Comparison of ENCODE assay signal across 20 cellular contexts in the genomic region with DNA sequence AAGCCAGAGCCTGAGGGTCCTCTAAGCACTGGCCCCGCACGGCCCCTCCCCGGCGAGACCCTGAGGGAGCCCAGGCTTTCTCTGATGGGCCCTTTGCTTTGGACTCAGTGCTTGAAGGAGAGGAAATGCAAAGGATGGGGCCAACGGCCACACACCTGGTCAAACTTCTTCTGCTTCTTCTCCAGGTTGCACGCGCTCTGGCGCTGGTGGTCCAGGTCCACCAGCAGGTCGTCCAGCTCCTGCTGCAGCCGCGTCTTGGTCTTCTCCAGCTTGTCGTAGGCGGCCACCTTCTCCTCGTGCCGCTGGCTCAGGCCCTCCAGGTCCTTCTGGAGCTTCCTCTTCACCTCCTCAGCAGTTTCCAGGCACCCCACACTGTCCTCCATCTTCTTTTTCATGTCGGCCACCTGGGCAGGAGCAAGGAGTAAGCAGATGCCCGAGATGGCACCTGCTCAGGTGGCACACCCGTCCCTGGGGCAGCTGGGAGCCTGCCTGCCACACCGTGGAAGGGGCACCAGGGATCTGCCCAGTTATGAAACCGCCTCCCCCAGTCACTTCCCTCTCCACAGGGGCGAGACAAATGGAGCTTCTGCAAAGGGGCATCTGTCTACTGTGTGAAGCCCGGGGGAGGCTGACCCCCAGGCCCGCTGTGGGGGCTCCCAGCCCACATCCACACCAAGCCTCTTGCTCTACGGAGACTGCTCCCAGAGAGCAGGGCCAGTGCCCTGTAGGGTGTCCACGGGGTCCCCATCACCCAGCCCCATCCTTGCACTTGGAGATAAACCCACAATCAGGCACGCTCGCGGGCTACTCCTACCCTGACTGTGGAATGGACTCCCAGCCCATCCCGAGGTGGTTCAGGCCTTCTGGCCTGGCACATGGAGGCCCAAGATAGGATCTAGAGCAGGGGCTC. TPM values are rescaled to one million over a fixed set of nuclear protein-coding genes. Genes with fewer than 3 reads are reported as not detected.
DNase-seq lines count a peak whose midpoint lies in the region; ATAC-seq, FAIRE-seq and TF ChIP-seq lines count a peak whose summit lies in the region.
"Had no signal": no experiment of that assay in that cellular context is flagged by ENCODE, and none has a peak within 500 bp of the region (broad histone marks: within the 10 kb centered on the region; RNA-seq: fewer than 3 reads in every experiment).

No MANE protein-coding gene starts in this region.

- CTCF ChIA-PET in CD8-positive, alpha-beta T cell (lab: Charles Lee): interaction anchor here (1.5 to 11.2 kb wide), 6 partner anchors 10 to 195 kb away, joined by 3 to 227 read pairs (median 9); no protein-coding TSS in a partner anchor
- CTCF ChIA-PET in naive thymus-derived CD4-positive, alpha-beta T cell (lab: Charles Lee): interaction anchor here (1.4 to 2.2 kb wide), 2 partner anchors 10 to 14 kb away, joined by 4 to 6 read pairs; no protein-coding TSS in a partner anchor

- DNase-seq in CD8-positive, alpha-beta T cell: no peak
- DNase-seq in chondrocyte (ENCODE audit: low spot score): peak; percentile 85
- peak in 1 of 9 donors; percentile 8 for DNase-seq in naive thymus-derived CD4-positive, alpha-beta T cell
- no peak for DNase-seq in DMS114 treated with DMSO at 0.1 percent for 48 hours (lab: John Stamatoyannopoulos, UW; ENCODE audit: unreplicated experiment)
- no peak for DNase-seq in foreskin fibroblast
- no peak for DNase-seq in HTR-8/SVneo (ENCODE audit: insufficient read length, low spot score)
- no peak for DNase-seq in HuH-7.5 (ENCODE audit: low spot score)
- DNase-seq: activated CD4-positive, alpha-beta T cell treated with anti-CD3 and anti-CD28 coated beads, Interleukin-2, amount 50 U/mL, for 1 hour; activated gamma-delta T cell; DMS79 treated with DMSO at 0.1 percent for 48 hours; effector memory CD4-positive, alpha-beta T cell; foreskin melanocyte; HCEC 1CT; NCI-H1930; NCI-H526 treated with DMSO at 0.1 percent for 48 hours; RPMI8226; transverse colon had no signal

- peaks cover 39% of the 10 kb centered on the region for H3K4me1 Mint-ChIP-seq in CD8-positive, alpha-beta T cell (ENCODE audit: low read depth)
- H3K4me1 Mint-ChIP-seq in IgD-negative memory B cell: peaks cover 0 to 6% (median 0%) of the 10 kb centered on the region in 3 donors
- peaks cover 4% of the 10 kb centered on the region for H3K4me1 Mint-ChIP-seq in chondrocyte (ENCODE audit: low read depth)
- H3K4me1 Mint-ChIP-seq in naive thymus-derived CD4-positive, alpha-beta T cell: peaks cover 31 to 49% (median 38%) of the 10 kb centered on the region in 7 donors

- H3K36me3 ChIP-seq in CD8-positive, alpha-beta T cell (ENCODE audit: insufficient read depth, low read length): peaks cover 77% of the 10 kb centered on the region
- H3K36me3 ChIP-seq in naive thymus-derived CD4-positive, alpha-beta T cell (ENCODE audit: control insufficient read depth in 2 of 3, insufficient read depth in 3 of 3, low read length in 3 of 3): peaks cover 56 to 85% (median 69%) of the 10 kb centered on the region in 3 experiments

- no peaks in the 10 kb centered on the region for H3K9me3 ChIP-seq in CD8-positive, alpha-beta T cell (ENCODE audit: low read length)
- peaks cover 0 to 7% (median 0%) of the 10 kb centered on the region in 3 experiments for H3K9me3 ChIP-seq in naive thymus-derived CD4-positive, alpha-beta T cell (ENCODE audit: control insufficient read depth in 2 of 3, low read length in 3 of 3)
- H3K9me3 ChIP-seq: transverse colon had no signal

- peaks cover 92% of the 10 kb centered on the region for H3K36me3 Mint-ChIP-seq in CD8-positive, alpha-beta T cell
- H3K36me3 Mint-ChIP-seq in IgD-negative memory B cell (peaks cover 10% of the 10 kb centered on the region), chondrocyte (ENCODE audit: low read depth) (peaks cover 55% of the 10 kb centered on the region)
- H3K36me3 Mint-ChIP-seq in naive thymus-derived CD4-positive, alpha-beta T cell: peaks cover 30 to 77% (median 58%) of the 10 kb centered on the region in 5 donors

- peak overlapping the region; percentile 81 for H3K27ac Mint-ChIP-seq in CD8-positive, alpha-beta T cell
- H3K27ac Mint-ChIP-seq in IgD-negative memory B cell (peak overlapping the region; percentile 59 to 96 (median 86)), chondrocyte (ENCODE audit: unreplicated experiment) (peak overlapping the region; percentile 70)
- H3K27ac Mint-ChIP-seq in naive thymus-derived CD4-positive, alpha-beta T cell: peak overlapping the region; percentile 51 to 91 (median 76)

- peak overlapping the region; percentile 26 for H3K4me3 Mint-ChIP-seq in CD8-positive, alpha-beta T cell
- H3K4me3 Mint-ChIP-seq in IgD-negative memory B cell (peak overlapping the region in 1 of 4 donors; percentile 63), chondrocyte (ENCODE audit: unreplicated experiment) (no peak overlapping the region)
- H3K4me3 Mint-ChIP-seq in naive thymus-derived CD4-positive, alpha-beta T cell: peak overlapping the region in 9 of 10 donors; percentile 4 to 70 (median 45)

- intact Hi-C loops in CD8-positive, alpha-beta T cell (cut with DNase I, micrococcal nuclease): no loop called here
- intact Hi-C loops in naive thymus-derived CD4-positive, alpha-beta T cell (cut with micrococcal nuclease): no loop called here

- no peaks in the 10 kb centered on the region for H3K27me3 ChIP-seq in CD8-positive, alpha-beta T cell (ENCODE audit: insufficient read depth, low read length)
- H3K27me3 ChIP-seq in naive thymus-derived CD4-positive, alpha-beta T cell (ENCODE audit: control insufficient read depth in 2 of 2, insufficient read depth in 2 of 2, low read length in 2 of 2): no peaks in the 10 kb centered on the region
- H3K27me3 ChIP-seq: BLaER1, transverse colon had no signal

- ATAC-seq in CD8-positive, alpha-beta T cell: no peak
- no peak for ATAC-seq in naive thymus-derived CD4-positive, alpha-beta T cell

- H3K27me3 Mint-ChIP-seq in CD8-positive, alpha-beta T cell (ENCODE audit: low read depth): no peaks in the 10 kb centered on the region
- no peaks in the 10 kb centered on the region for H3K27me3 Mint-ChIP-seq in IgD-negative memory B cell
- H3K27me3 Mint-ChIP-seq in chondrocyte (ENCODE audit: low read depth): no peaks in the 10 kb centered on the region
- H3K27me3 Mint-ChIP-seq in naive thymus-derived CD4-positive, alpha-beta T cell: no peaks in the 10 kb centered on the region

- H3K9me3 Mint-ChIP-seq in CD8-positive, alpha-beta T cell: no peaks in the 10 kb centered on the region
- H3K9me3 Mint-ChIP-seq in IgD-negative memory B cell (no peaks in the 10 kb centered on the region), chondrocyte (ENCODE audit: low read depth) (no peaks in the 10 kb centered on the region)
- peaks cover 0 to 28% (median 3%) of the 10 kb centered on the region in 11 donors for H3K9me3 Mint-ChIP-seq in naive thymus-derived CD4-positive, alpha-beta T cell

- peaks cover 38% of the 10 kb centered on the region for H3K4me1 ChIP-seq in CD8-positive, alpha-beta T cell (ENCODE audit: insufficient read depth, low read length)
- peaks cover 24 to 27% of the 10 kb centered on the region in 2 donors for H3K4me1 ChIP-seq in naive thymus-derived CD4-positive, alpha-beta T cell (ENCODE audit: control insufficient read depth in 2 of 2, insufficient read depth in 2 of 2, low read length in 2 of 2)
- H3K4me1 ChIP-seq: transverse colon had no signal

- H3K4me3 ChIP-seq in CD8-positive, alpha-beta T cell (ENCODE audit: low read depth, low read length): no peak overlapping the region
- no peak overlapping the region for H3K4me3 ChIP-seq in naive thymus-derived CD4-positive, alpha-beta T cell (ENCODE audit: low read length)
- H3K4me3 ChIP-seq in foreskin fibroblast (ENCODE audit: low read depth in 1 of 2, low read length in 2 of 2): no peak overlapping the region
- H3K4me3 ChIP-seq: BLaER1, transverse colon had no signal

- POLR2A ChIA-PET in CD8-positive, alpha-beta T cell (lab: Charles Lee): no interaction called here
- POLR2A ChIA-PET in naive thymus-derived CD4-positive, alpha-beta T cell (lab: Charles Lee): interaction anchor here (0.9 to 2.1 kb wide), 4 partner anchors 11 to 215 kb away, joined by 3 to 5 read pairs (median 4); a partner anchor contains a TSS

- H3K27ac ChIP-seq in CD8-positive, alpha-beta T cell (ENCODE audit: low read depth, low read length): no peak overlapping the region
- peak overlapping the region; percentile 14 for H3K27ac ChIP-seq in naive thymus-derived CD4-positive, alpha-beta T cell (ENCODE audit: low read depth, low read length)
- H3K27ac ChIP-seq: BLaER1, HL-60 had no signal

- no peak for FAIRE-seq in HTR-8/SVneo (lab: Jason Lieb, UNC)

- no peak for TF ChIP-seq CTCF in CD8-positive, alpha-beta T cell (IDR thresholded peaks at IDR 0.05)
- TF ChIP-seq CTCF in chondrocyte (IDR thresholded peaks at IDR 0.05): no peak
- TF ChIP-seq CTCF in foreskin fibroblast (IDR thresholded peaks at IDR 0.05; ENCODE audit: low read depth, low read length): no peak

RNA-seq across cellular contexts. Expression of a gene that starts 39.2 kb away (rescaled TPM):
- total RNA-seq in CD8-positive, alpha-beta T cell: 1 to 10 TPM; 5.0 to 5.3 TPM
- 10.7 TPM for polyA plus RNA-seq in IgD-negative memory B cell
- 16.7 to 38.4 TPM (median 16.9 TPM) in 3 replicates for total RNA-seq in chondrocyte
- 10 to 100 TPM in 4 of 5 experiments, 1 to 10 TPM in 1; 8.6 to 91.1 (median 18.4) TPM for total RNA-seq in naive thymus-derived CD4-positive, alpha-beta T cell
- 10 to 100 TPM in 1 of 2 donors, 1 to 10 TPM in 1; 6.2 to 14.9 TPM for polyA plus RNA-seq in naive thymus-derived CD4-positive, alpha-beta T cell

RNA-seq across cellular contexts. Expression of a gene that starts 52.8 kb away (rescaled TPM):
- 10 to 100 TPM; 17.4 to 18.2 TPM for total RNA-seq in CD8-positive, alpha-beta T cell
- polyA plus RNA-seq in IgD-negative memory B cell: 14.3 TPM
- 58.7 to 84.1 TPM (median 83.8 TPM) in 3 replicates for total RNA-seq in chondrocyte
- 100 to 1,000 TPM in 1 of 5 experiments, 10 to 100 TPM in 4; 30.1 to 133 (median 66.9) TPM for total RNA-seq in naive thymus-derived CD4-positive, alpha-beta T cell
- polyA plus RNA-seq in naive thymus-derived CD4-positive, alpha-beta T cell: 10 to 100 TPM; 13.4 to 14.9 TPM
